ENCODE assay signal across 24 cellular contexts in genomic region chr20:38423541-38423940, GRCh38.
"Had no signal": no experiment of that assay in that cellular context is flagged by ENCODE, and none has a peak within 500 bp of the region (broad histone marks: within the 10 kb centered on the region; RNA-seq: fewer than 3 reads in every experiment).

No MANE protein-coding gene starts in this region.

- ATAC-seq: activated T-helper 17 cell treated with anti-CD3 and anti-CD28 coated beads, Interleukin-2, amount 50 U/mL, for 72 hours; effector memory CD8-positive, alpha-beta T cell; natural killer cell treated with Interleukin-12 subunit alpha and Interleukin-12 subunit beta and Interleukin-15 and Interleukin-18, amount 100 ng/mL, for 72 hours had no signal

- H3K4me3 ChIP-seq: breast epithelium, right atrium auricular region, SJSA1, skin epidermis, stomach had no signal

- H3K9me3 Mint-ChIP-seq: activated naive CD8-positive, alpha-beta T cell treated with anti-CD3 and anti-CD28 coated beads, Interleukin-2, amount 10 ng/mL, durations not matched to agents 7 days and 5 days; activated T-helper 17 cell treated with anti-CD3 and anti-CD28 coated beads, Interleukin-2, amount 50 U/mL, for 72 hours; dendritic cell treated with granulocyte-macrophage colony-stimulating factor and Interleukin-4, amounts not matched to agents 40 ng/mL and 50 ng/mL, for 4 days; effector memory CD8-positive, alpha-beta T cell; immature natural killer cell; natural killer cell treated with Interleukin-12 subunit alpha and Interleukin-12 subunit beta and Interleukin-15 and Interleukin-18, amount 100 ng/mL, for 72 hours had no signal

- H3K4me1 ChIP-seq: breast epithelium had no signal

- H3K27ac ChIP-seq: breast epithelium, epithelial cell of prostate, right atrium auricular region, SJSA1, skin epidermis, stomach had no signal

- H3K4me3 Mint-ChIP-seq: activated naive CD8-positive, alpha-beta T cell treated with anti-CD3 and anti-CD28 coated beads, Interleukin-2, amount 10 ng/mL, durations not matched to agents 7 days and 5 days; activated T-helper 17 cell treated with anti-CD3 and anti-CD28 coated beads, Interleukin-2, amount 50 U/mL, for 72 hours; dendritic cell treated with granulocyte-macrophage colony-stimulating factor and Interleukin-4, amounts not matched to agents 40 ng/mL and 50 ng/mL, for 4 days; effector memory CD8-positive, alpha-beta T cell; immature natural killer cell; natural killer cell treated with Interleukin-12 subunit alpha and Interleukin-12 subunit beta and Interleukin-15 and Interleukin-18, amount 100 ng/mL, for 72 hours had no signal

- H3K27ac Mint-ChIP-seq: activated naive CD8-positive, alpha-beta T cell treated with anti-CD3 and anti-CD28 coated beads, Interleukin-2, amount 10 ng/mL, durations not matched to agents 7 days and 5 days; activated T-helper 17 cell treated with anti-CD3 and anti-CD28 coated beads, Interleukin-2, amount 50 U/mL, for 72 hours; dendritic cell treated with granulocyte-macrophage colony-stimulating factor and Interleukin-4, amounts not matched to agents 40 ng/mL and 50 ng/mL, for 4 days; progenitor cell of endocrine pancreas had no signal

- H3K9me3 ChIP-seq: breast epithelium, right atrium auricular region, SJSA1, stomach had no signal

- H3K27me3 ChIP-seq: breast epithelium, right atrium auricular region, SJSA1, stomach had no signal

- H3K27me3 Mint-ChIP-seq: activated naive CD8-positive, alpha-beta T cell treated with anti-CD3 and anti-CD28 coated beads, Interleukin-2, amount 10 ng/mL, durations not matched to agents 7 days and 5 days; activated T-helper 17 cell treated with anti-CD3 and anti-CD28 coated beads, Interleukin-2, amount 50 U/mL, for 72 hours; dendritic cell treated with granulocyte-macrophage colony-stimulating factor and Interleukin-4, amounts not matched to agents 40 ng/mL and 50 ng/mL, for 4 days; effector memory CD8-positive, alpha-beta T cell; natural killer cell treated with Interleukin-12 subunit alpha and Interleukin-12 subunit beta and Interleukin-15 and Interleukin-18, amount 100 ng/mL, for 72 hours; progenitor cell of endocrine pancreas had no signal

- DNase-seq: activated CD4-positive, alpha-beta T cell treated with anti-CD3 and anti-CD28 coated beads, Interleukin-2, amount 50 U/mL, for 48 hours; activated CD4-positive, CD25-positive, alpha-beta regulatory T cell treated with anti-CD3 and anti-CD28 coated beads, Interleukin-2, amount 50 U/mL, for 72 hours; activated CD8-positive, alpha-beta memory T cell treated with anti-CD3 and anti-CD28 coated beads, Interleukin-2, amount 50 U/mL, for 48 hours; activated naive CD8-positive, alpha-beta T cell treated with anti-CD3 and anti-CD28 coated beads, Interleukin-2, amount 10 ng/mL, durations not matched to agents 7 days and 5 days; cerebellar nuclear complex; effector memory CD8-positive, alpha-beta T cell; foreskin melanocyte; head of caudate nucleus; immature natural killer cell; mesendoderm; occipital lobe; stimulated activated CD4-positive, alpha-beta T cell treated with anti-CD3 and anti-CD28 coated beads, Interleukin-15, amount 100 ng/mL, for 24 hours; stimulated activated CD4-positive, alpha-beta T cell treated with anti-CD3 and anti-CD28 coated beads, Interleukin-4, amount 100 ng/mL, for 24 hours; stomach; SW 1271 had no signal
